ENCODE assay signal across 12 cellular contexts in genomic region chr3:22245122-22245521, GRCh38.
DNase-seq lines count a peak whose midpoint lies in the region; TF ChIP-seq lines count a peak whose summit lies in the region.
"Had no signal": no experiment of that assay in that cellular context is flagged by ENCODE, and none has a peak within 500 bp of the region (broad histone marks: within the 10 kb centered on the region; RNA-seq: fewer than 3 reads in every experiment).

No MANE protein-coding gene starts in this region.

- no peak overlapping the region for H3K4me3 ChIP-seq in SJCRH30
- no peak overlapping the region for H3K4me3 ChIP-seq in fibroblast of lung (replicated peaks in 1 of 4; ENCODE audit: control extremely low read depth in 1 of 4, insufficient read depth in 1 of 4, low read depth in 3 of 4, low read length in 4 of 4)
- no peak overlapping the region for H3K4me3 ChIP-seq in esophagus muscularis mucosa
- H3K4me3 ChIP-seq: BLaER1 had no signal

- no peaks in the 10 kb centered on the region for H4K20me1 ChIP-seq in fibroblast of lung (ENCODE audit: control insufficient read depth, extremely low read depth, insufficient read depth, low read length)
- H4K20me1 ChIP-seq: BLaER1 had no signal

- no peak for TF ChIP-seq POLR2A in esophagus muscularis mucosa (IDR thresholded peaks at IDR 0.05; ENCODE audit: low read depth)

- DNase-seq in AG20443 (ENCODE audit: low spot score), result peak; percentile 81
- peak; percentile 64 to 69 for DNase-seq in SJCRH30
- DNase-seq in fibroblast of lung (ENCODE audit: low read depth in 2 of 2), result peak; percentile 89 to 93
- DNase-seq in mucosa of gallbladder (ENCODE audit: low spot score), result peak; percentile 19
- no peak for DNase-seq in SIG-M5 treated with dmso at 0.1 percent for 504 hours (lab: John Stamatoyannopoulos, UW; ENCODE audit: unreplicated experiment)
- DNase-seq in activated naive CD4-positive, alpha-beta T cell treated with anti-CD3 and anti-CD28 coated beads, Interleukin-2, amount 50 U/mL, for 16 hours, result no peak
- DNase-seq in esophagus muscularis mucosa (ENCODE audit: extremely low spot score), result no peak
- DNase-seq in central memory CD4-positive, alpha-beta T cell, result no peak
- DNase-seq: activated CD8-positive, alpha-beta memory T cell treated with anti-CD3 and anti-CD28 coated beads, Interleukin-2, amount 50 U/mL, for 48 hours; GOT3; occipital lobe had no signal

- H3K4me2 ChIP-seq in fibroblast of lung (ENCODE audit: extremely low read depth, insufficient read depth, low read length), result no peak overlapping the region
- H3K4me2 ChIP-seq: BLaER1 had no signal

- no peak overlapping the region for H2AFZ ChIP-seq in fibroblast of lung (ENCODE audit: low read length)

- intact Hi-C loops in esophagus muscularis mucosa (cut with DNase I), result no loop called here

- H3K27me3 ChIP-seq in SJCRH30, result no peaks in the 10 kb centered on the region
- H3K27me3 ChIP-seq in fibroblast of lung (ENCODE audit: control insufficient read depth, insufficient read depth, low read length), result no peaks in the 10 kb centered on the region
- H3K27me3 ChIP-seq in esophagus muscularis mucosa, result no peaks in the 10 kb centered on the region
- H3K27me3 ChIP-seq: BLaER1 had no signal

- no peak overlapping the region for H3K9ac ChIP-seq in fibroblast of lung (ENCODE audit: insufficient read depth, low read length)
- H3K9ac ChIP-seq: BLaER1 had no signal

- no peak for TF ChIP-seq EP300 in esophagus muscularis mucosa (IDR thresholded peaks at IDR 0.05)

- peak overlapping the region; percentile 35 for H3K27ac ChIP-seq in SJCRH30
- H3K27ac ChIP-seq in fibroblast of lung (ENCODE audit: insufficient read depth, low read length), result no peak overlapping the region
- no peak overlapping the region for H3K27ac ChIP-seq in esophagus muscularis mucosa (replicated peaks in 1 of 4)
- H3K27ac ChIP-seq: BLaER1 had no signal

- H3K36me3 ChIP-seq in SJCRH30 (no peaks in the 10 kb centered on the region), fibroblast of lung (ENCODE audit: control insufficient read depth, insufficient read depth, low read length) (no peaks in the 10 kb centered on the region), esophagus muscularis mucosa (no peaks in the 10 kb centered on the region)
- H3K36me3 ChIP-seq: BLaER1 had no signal

- H3K9me3 ChIP-seq in SJCRH30 (replicated peaks) (no peaks in the 10 kb centered on the region), fibroblast of lung (ENCODE audit: control insufficient read depth, insufficient read depth, low read depth, low read length) (no peaks in the 10 kb centered on the region), esophagus muscularis mucosa (no peaks in the 10 kb centered on the region)
- H3K9me3 ChIP-seq: BLaER1 had no signal

- no peaks in the 10 kb centered on the region for H3K79me2 ChIP-seq in fibroblast of lung (ENCODE audit: control insufficient read depth, insufficient read depth, low read length)

- peaks cover 14% of the 10 kb centered on the region for H3K4me1 ChIP-seq in SJCRH30
- peaks cover 6% of the 10 kb centered on the region for H3K4me1 ChIP-seq in fibroblast of lung (ENCODE audit: control insufficient read depth, extremely low read depth, insufficient read depth, low read length)
- peaks cover 0 to 18% (median 11%) of the 10 kb centered on the region in 4 donors for H3K4me1 ChIP-seq in esophagus muscularis mucosa
- H3K4me1 ChIP-seq: BLaER1 had no signal

- TF ChIP-seq CTCF in fibroblast of lung (conservative IDR thresholded peaks at IDR 0.05 in 1 of 2, IDR thresholded peaks at IDR 0.05 in 1 of 2; ENCODE audit: low read depth in 1 of 2, low read length in 2 of 2) (no peak), esophagus muscularis mucosa (IDR thresholded peaks at IDR 0.05) (no peak)

Comparison
In these comparisons a context has a peak if more than half of its experiments do, and no peak if none do; other contexts are left out.
1. DNase-seq: peak in AG20443 (single experiment), SJCRH30 (2 of 2), fibroblast of lung (2 of 2) and mucosa of gallbladder (single experiment); none in SIG-M5 treated with dmso at 0.1 percent for 504 hours (single experiment), activated naive CD4-positive, alpha-beta T cell treated with anti-CD3 and anti-CD28 coated beads, Interleukin-2, amount 50 U/mL, for 16 hours (single experiment), esophagus muscularis mucosa (single experiment) and central memory CD4-positive, alpha-beta T cell (single experiment).